ENCODE assay signal across 15 cellular contexts in the genomic region with DNA sequence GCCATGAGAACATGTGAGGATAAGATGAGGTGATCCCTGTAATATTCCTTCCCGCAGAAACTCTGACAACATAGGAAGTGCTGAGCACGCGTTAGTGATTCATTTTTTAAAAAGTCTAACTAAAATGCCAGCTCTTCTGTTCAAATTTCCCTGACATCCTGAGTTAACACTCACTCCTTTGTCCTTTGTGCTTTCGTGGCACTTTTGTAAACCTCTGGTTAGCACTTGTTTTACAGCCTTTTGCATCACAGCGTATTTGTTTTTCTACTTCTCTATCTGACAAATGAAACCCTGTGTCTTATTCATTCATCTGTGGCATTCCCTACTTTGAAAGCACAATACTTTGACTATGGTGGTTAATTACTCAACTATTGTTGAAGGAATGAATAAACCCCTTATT.
"Had no signal": no experiment of that assay in that cellular context is flagged by ENCODE, and none has a peak within 500 bp of the region (broad histone marks: within the 10 kb centered on the region; RNA-seq: fewer than 3 reads in every experiment).

No MANE protein-coding gene starts in this region.

- H3K4me3 ChIP-seq: body of pancreas, dorsolateral prefrontal cortex, heart left ventricle, thyroid gland had no signal

- H3K27me3 ChIP-seq: body of pancreas, dorsolateral prefrontal cortex, heart left ventricle, thyroid gland had no signal

- FAIRE-seq: colon, frontal cortex had no signal

- H3K36me3 ChIP-seq: heart left ventricle, thyroid gland, WERI-Rb-1 had no signal

- DNase-seq: activated CD4-positive, alpha-beta T cell treated with anti-CD3 and anti-CD28 coated beads for 1 hour; activated CD8-positive, alpha-beta memory T cell treated with anti-CD3 and anti-CD28 coated beads for 24 hours; activated effector memory CD4-positive, alpha-beta T cell treated with anti-CD3 and anti-CD28 coated beads, Interleukin-2, amount 50 U/mL, for 16 hours; activated T-cell treated with anti-CD3 and anti-CD28 coated beads, Interleukin-2, amount 50 U/mL, for 72 hours; body of pancreas; caudate nucleus; dorsolateral prefrontal cortex; erythroblast; heart left ventricle; occipital lobe; stimulated activated naive B cell treated with anti-CD40 and anti-IgM and Interleukin-4, amounts not matched to agents 10 μg/mL and 1 μg/mL and 100 μg/mL, for 72 hours; thyroid gland; WERI-Rb-1 had no signal

- ATAC-seq: activated T-cell treated with anti-CD3 and anti-CD28 coated beads, Interleukin-2, amount 50 U/mL, for 72 hours; body of pancreas; heart left ventricle; stimulated activated naive B cell treated with anti-CD40 and anti-IgM and Interleukin-4, amounts not matched to agents 10 μg/mL and 1 μg/mL and 100 μg/mL, for 72 hours had no signal

- H3K27ac ChIP-seq: body of pancreas, heart left ventricle, thyroid gland, WERI-Rb-1 had no signal

- H3K9me3 ChIP-seq: thyroid gland had no signal
